In genomic region chr3:49685846-49686245, GRCh38 we compare ENCODE assay signal across 4 cellular contexts. TPM values are rescaled to one million over a fixed set of nuclear protein-coding genes. Genes with fewer than 3 reads are reported as not detected.
"Had no signal": no experiment of that assay in that cellular context is flagged by ENCODE, and none has a peak within 500 bp of the region (broad histone marks: within the 10 kb centered on the region; RNA-seq: fewer than 3 reads in every experiment).

No MANE protein-coding gene starts in this region.

RNA-seq across cellular contexts. Expression of gene AMIGO3, which starts 33.6 kb away (rescaled TPM):
- total RNA-seq: left lobe of liver, mesenteric fat pad, pancreas, ureter had no signal
